24 cellular contexts compared by ENCODE assay signal in genomic region chr17:42889809-42890208, GRCh38. TPM values are rescaled to one million over a fixed set of nuclear protein-coding genes. Genes with fewer than 3 reads are reported as not detected.
A peak's percentile ranks its signal among the peaks of the same experiment; 100 is the strongest.
DNase-seq lines count a peak whose midpoint lies in the region; ATAC-seq and TF ChIP-seq lines count a peak whose summit lies in the region.
"Had no signal": no experiment of that assay in that cellular context is flagged by ENCODE, and none has a peak within 500 bp of the region (broad histone marks: within the 10 kb centered on the region; RNA-seq: fewer than 3 reads in every experiment).

No MANE protein-coding gene starts in this region.

- no peaks in the 10 kb centered on the region for H3K27me3 Mint-ChIP-seq in endodermal cell (ENCODE audit: insufficient read depth)
- peaks cover 7% of the 10 kb centered on the region for H3K27me3 Mint-ChIP-seq in activated naive CD8-positive, alpha-beta T cell treated with anti-CD3 and anti-CD28 coated beads for 36 hours

- H3K27me3 ChIP-seq in endodermal cell (ENCODE audit: control insufficient read depth, insufficient read depth, low read length, poor library complexity, severe bottlenecking) = no peaks in the 10 kb centered on the region
- H3K27me3 ChIP-seq in neutrophil = no peaks in the 10 kb centered on the region

- H3K9me3 ChIP-seq in HEK293 (ENCODE audit: control insufficient read depth, insufficient read depth, low read depth, low read length) (no peaks in the 10 kb centered on the region), endodermal cell (ENCODE audit: control insufficient read depth, low read length) (no peaks in the 10 kb centered on the region), neutrophil (no peaks in the 10 kb centered on the region)
- H3K9me3 ChIP-seq: BE2C, HAP-1 had no signal

- DNase-seq in endodermal cell = peak; percentile 26
- DNase-seq in left ventricle myocardium superior = peak; percentile 61
- DNase-seq in sciatic nerve (ENCODE audit: low spot score) = no peak
- no peak for DNase-seq in activated naive CD8-positive, alpha-beta T cell treated with anti-CD3 and anti-CD28 coated beads for 36 hours
- no peak for DNase-seq in NAMALWA (ENCODE audit: low spot score)
- DNase-seq: ACHN; BE2C; C1 segment of cervical spinal cord; CD4-positive, CD25-positive, alpha-beta regulatory T cell; CD8-positive, alpha-beta memory T cell; COR-L47; DMS 273 treated with DMSO at 0.1 percent for 48 hours; DMS53; DND-41; EL had no signal

- H3K4me1 Mint-ChIP-seq in endodermal cell = peaks cover 9% of the 10 kb centered on the region
- no peaks in the 10 kb centered on the region for H3K4me1 Mint-ChIP-seq in activated naive CD8-positive, alpha-beta T cell treated with anti-CD3 and anti-CD28 coated beads for 36 hours
- H3K4me1 Mint-ChIP-seq: CD4-positive, CD25-positive, alpha-beta regulatory T cell; CD8-positive, alpha-beta memory T cell had no signal

- WGBS in endodermal cell (ENCODE audit: insufficient coverage in 1 of 2, insufficient read length in 1 of 2), 2 experiments = 94 to 96% methylated on average over 3 to 7 of the region's 7 CpGs

- no peaks in the 10 kb centered on the region for H3K9me3 Mint-ChIP-seq in endodermal cell
- H3K9me3 Mint-ChIP-seq in activated naive CD8-positive, alpha-beta T cell treated with anti-CD3 and anti-CD28 coated beads for 36 hours = no peaks in the 10 kb centered on the region
- H3K9me3 Mint-ChIP-seq: CD4-positive, CD25-positive, alpha-beta regulatory T cell; CD8-positive, alpha-beta memory T cell; IgD-negative memory B cell had no signal

- H3K36me3 ChIP-seq in HEK293 (ENCODE audit: control insufficient read depth in 2 of 2, insufficient read depth in 1 of 2, low read length in 2 of 2) = no peaks in the 10 kb centered on the region; a peak in 1 of 3 replicates
- no peaks in the 10 kb centered on the region for H3K36me3 ChIP-seq in endodermal cell (ENCODE audit: control insufficient read depth, insufficient read depth, low read length)
- H3K36me3 ChIP-seq in neutrophil = no peaks in the 10 kb centered on the region
- H3K36me3 ChIP-seq: BE2C, HAP-1 had no signal

- ATAC-seq in left ventricle myocardium superior = peak; percentile 63
- no peak for ATAC-seq in sciatic nerve
- ATAC-seq in HG03108 (IDR thresholded peaks at IDR 0.05; ENCODE audit: unreplicated experiment) = no peak
- ATAC-seq: GM12878, HepG2 had no signal

- H3K4me3 ChIP-seq in HEK293 (ENCODE audit: low read depth, low read length) = no peak overlapping the region
- no peak overlapping the region for H3K4me3 ChIP-seq in endodermal cell (ENCODE audit: low read length)
- no peak overlapping the region for H3K4me3 ChIP-seq in neutrophil (ENCODE audit: low read depth in 1 of 2, low read length in 1 of 2)
- H3K4me3 ChIP-seq: GM12878, HAP-1 had no signal

- H3K27ac Mint-ChIP-seq in endodermal cell = no peak overlapping the region
- H3K27ac Mint-ChIP-seq in activated naive CD8-positive, alpha-beta T cell treated with anti-CD3 and anti-CD28 coated beads for 36 hours = no peak overlapping the region
- H3K27ac Mint-ChIP-seq: CD4-positive, CD25-positive, alpha-beta regulatory T cell; CD8-positive, alpha-beta memory T cell; IgD-negative memory B cell had no signal

- no peak overlapping the region for H3K9ac ChIP-seq in endodermal cell (ENCODE audit: extremely low read depth, low read length, poor library complexity, severe bottlenecking)

- intact Hi-C loops in left ventricle myocardium superior (cut with micrococcal nuclease) (no loop called here), sciatic nerve (cut with DNase I) (no loop called here)

- H3K27ac ChIP-seq in HEK293 (ENCODE audit: extremely low read depth, low read depth, low read length) (no peak overlapping the region), endodermal cell (ENCODE audit: low read depth, low read length) (no peak overlapping the region), neutrophil (peak overlapping the region; percentile 53)

- CTCF ChIA-PET in HEK293 (lab: Yijun Ruan, JAX) = interaction anchor here (1.4 kb wide), 1 partner anchor 46 kb away, joined by 4 read pairs; no protein-coding TSS in a partner anchor

- TF ChIP-seq CTCF in HEK293 (tag by site-specific recombination; IDR thresholded peaks at IDR 0.05) (no peak), endodermal cell (conservative IDR thresholded peaks at IDR 0.05) (no peak), neutrophil (IDR thresholded peaks at IDR 0.05) (no peak)

- H3K4me3 Mint-ChIP-seq in endodermal cell = no peak overlapping the region
- H3K4me3 Mint-ChIP-seq in activated naive CD8-positive, alpha-beta T cell treated with anti-CD3 and anti-CD28 coated beads for 36 hours = no peak overlapping the region
- H3K4me3 Mint-ChIP-seq: CD4-positive, CD25-positive, alpha-beta regulatory T cell; CD8-positive, alpha-beta memory T cell; IgD-negative memory B cell had no signal

- H3K36me3 Mint-ChIP-seq in endodermal cell (ENCODE audit: low read depth) = no peaks in the 10 kb centered on the region
- no peaks in the 10 kb centered on the region for H3K36me3 Mint-ChIP-seq in activated naive CD8-positive, alpha-beta T cell treated with anti-CD3 and anti-CD28 coated beads for 36 hours
- H3K36me3 Mint-ChIP-seq: CD4-positive, CD25-positive, alpha-beta regulatory T cell; CD8-positive, alpha-beta memory T cell; IgD-negative memory B cell had no signal

- no peaks in the 10 kb centered on the region; the same call in 1 of the 2 replicates for H3K4me1 ChIP-seq in HEK293 (ENCODE audit: control insufficient read depth, insufficient read depth, low read length)
- H3K4me1 ChIP-seq in endodermal cell (ENCODE audit: control insufficient read depth, insufficient read depth, low read length) = peaks cover 5% of the 10 kb centered on the region
- H3K4me1 ChIP-seq in neutrophil (ENCODE audit: control insufficient read depth in 1 of 2, insufficient read depth in 1 of 2, low read depth in 1 of 2, low read length in 1 of 2) = peaks cover 84 to 90% of the 10 kb centered on the region in 2 experiments
- H3K4me1 ChIP-seq: BE2C, HAP-1 had no signal

- POLR2A ChIA-PET in HEK293 (lab: Yijun Ruan, JAX) = no interaction called here

TF ChIP-seq in HEK293, 187 proteins besides CTCF, POLR2A, EP300 and RAD21:
- TF ChIP-seq SCRT2 (tag by site-specific recombination; IDR thresholded peaks at IDR 0.05) (0 out of 2 replicates have a peak, but pooled peaks have one; percentile 13), ZFP69B (tag by site-specific recombination; IDR thresholded peaks at IDR 0.05) (no peak), ZNF670 (tag by site-specific recombination; IDR thresholded peaks at IDR 0.05; ENCODE audit: low read depth) (no peak), ZNF529 (tag by site-specific recombination; IDR thresholded peaks at IDR 0.05; ENCODE audit: insufficient replicate concordance) (no peak), ZNF2 (tag by site-specific recombination; IDR thresholded peaks at IDR 0.05) (no peak)

RNA-seq across cellular contexts. Expression of gene G6PC1, which starts 10.8 kb away (rescaled TPM):
- total RNA-seq in endodermal cell (not detected), left ventricle myocardium superior (not detected), sciatic nerve (not detected)
- not detected for polyA plus RNA-seq in endodermal cell (2013, experiment 1 of 2)
- not detected for polyA plus RNA-seq in endodermal cell (2013, experiment 2 of 2)
- total RNA-seq in activated naive CD8-positive, alpha-beta T cell treated with anti-CD3 and anti-CD28 coated beads for 36 hours = not detected
- total RNA-seq: CD4-positive, CD25-positive, alpha-beta regulatory T cell; CD8-positive, alpha-beta memory T cell; G401; GM12878; H4 had no signal
- polyA plus RNA-seq: CD4-positive, CD25-positive, alpha-beta regulatory T cell; CD8-positive, alpha-beta memory T cell; GM12878; IgD-negative memory B cell had no signal

RNA-seq across cellular contexts. Expression of gene AOC3, which starts 38.8 kb away (rescaled TPM):
- total RNA-seq in endodermal cell = 1 to 10 TPM; 1.3 to 1.9 TPM
- 0.93 TPM for polyA plus RNA-seq in endodermal cell (2013, experiment 1 of 2)
- polyA plus RNA-seq in endodermal cell (2013, experiment 2 of 2) = 1.6 TPM
- 6.1 TPM for total RNA-seq in left ventricle myocardium superior
- total RNA-seq in sciatic nerve = 61.7 TPM
- 1 to 10 TPM; 1.2 to 1.5 TPM for total RNA-seq in activated naive CD8-positive, alpha-beta T cell treated with anti-CD3 and anti-CD28 coated beads for 36 hours
- polyA plus RNA-seq: CD4-positive, CD25-positive, alpha-beta regulatory T cell; CD8-positive, alpha-beta memory T cell; IgD-negative memory B cell had no signal

RNA-seq across cellular contexts. Expression of gene AOC2, which starts 45.4 kb away (rescaled TPM):
- 1 to 10 TPM; 3.7 to 3.8 TPM for total RNA-seq in endodermal cell
- 1.7 TPM for polyA plus RNA-seq in endodermal cell (2013, experiment 1 of 2)
- 1.6 TPM for polyA plus RNA-seq in endodermal cell (2013, experiment 2 of 2)
- 0.40 TPM for total RNA-seq in left ventricle myocardium superior
- 1.6 TPM for total RNA-seq in sciatic nerve
- total RNA-seq in activated naive CD8-positive, alpha-beta T cell treated with anti-CD3 and anti-CD28 coated beads for 36 hours = 1 to 10 TPM; 1.9 to 2.6 TPM
- total RNA-seq: G401 had no signal
- polyA plus RNA-seq: IgD-negative memory B cell had no signal

RNA-seq across cellular contexts. Expression of gene PSME3, which starts 56.6 kb away (rescaled TPM):
- total RNA-seq in endodermal cell (100 to 1,000 TPM; 153 to 178 TPM), left ventricle myocardium superior (71.2 TPM), sciatic nerve (54.5 TPM)
- polyA plus RNA-seq in endodermal cell (2013, experiment 1 of 2) = 124 TPM
- 115 TPM for polyA plus RNA-seq in endodermal cell (2013, experiment 2 of 2)
- total RNA-seq in activated naive CD8-positive, alpha-beta T cell treated with anti-CD3 and anti-CD28 coated beads for 36 hours = 100 to 1,000 TPM; 227 to 235 TPM

Comparison
In these comparisons a context has a peak if more than half of its experiments do, and no peak if none do; other contexts are left out.
1. DNase-seq: peak in endodermal cell (single experiment) and left ventricle myocardium superior (single experiment); none in sciatic nerve (single experiment), activated naive CD8-positive, alpha-beta T cell treated with anti-CD3 and anti-CD28 coated beads for 36 hours (single experiment) and NAMALWA (single experiment).